Comparison of ENCODE assay signal across 21 cellular contexts in the genomic region with DNA sequence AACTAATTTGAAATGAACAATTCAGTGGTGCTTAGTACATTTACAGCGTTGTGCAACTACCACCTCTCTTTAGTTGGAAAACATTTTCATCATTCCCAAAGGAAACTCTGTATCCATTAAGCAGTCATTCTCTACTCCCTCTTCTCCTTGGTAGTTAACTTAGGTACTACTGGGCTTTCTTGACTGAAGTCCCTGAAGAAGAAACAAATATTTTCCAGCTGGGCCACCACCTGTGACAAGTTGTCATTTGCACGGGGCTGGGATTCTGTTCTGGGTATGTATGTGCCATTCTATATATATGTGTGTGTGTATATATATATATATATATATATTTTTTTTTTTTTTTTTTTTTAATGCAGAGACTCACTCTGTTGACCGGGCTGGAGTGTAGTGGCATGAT. TPM values are rescaled to one million over a fixed set of nuclear protein-coding genes. Genes with fewer than 3 reads are reported as not detected.
DNase-seq lines count a peak whose midpoint lies in the region; ATAC-seq and TF ChIP-seq lines count a peak whose summit lies in the region.
"Had no signal": no experiment of that assay in that cellular context is flagged by ENCODE, and none has a peak within 500 bp of the region (broad histone marks: within the 10 kb centered on the region; RNA-seq: fewer than 3 reads in every experiment).

No MANE protein-coding gene starts in this region.

- TF ChIP-seq POLR2A in upper lobe of left lung (IDR thresholded peaks at IDR 0.05) = no peak

- H3K4me1 ChIP-seq in DOHH2 (ENCODE audit: control insufficient read depth, low read length) (peaks cover 67% of the 10 kb centered on the region), Karpas-422 (ENCODE audit: low read length) (peaks cover 39% of the 10 kb centered on the region), neural progenitor cell (peaks cover 18% of the 10 kb centered on the region), upper lobe of left lung (peaks cover 17 to 21% (median 21%) of the 10 kb centered on the region in 4 donors)
- H3K4me1 ChIP-seq: breast epithelium had no signal

- H4K20me1 ChIP-seq in DOHH2 (ENCODE audit: control insufficient read depth, insufficient read depth, low read depth, low read length) (no peaks in the 10 kb centered on the region), Karpas-422 (ENCODE audit: insufficient read depth, low read depth, low read length) (peaks cover 7% of the 10 kb centered on the region), neural progenitor cell (ENCODE audit: low read depth) (no peaks in the 10 kb centered on the region)

- H3F3A ChIP-seq in DOHH2 (ENCODE audit: control insufficient read depth, insufficient read depth) = peaks cover 14% of the 10 kb centered on the region
- peaks cover 24% of the 10 kb centered on the region for H3F3A ChIP-seq in neural progenitor cell (ENCODE audit: low read depth)

- TF ChIP-seq CTCF in DOHH2 (IDR thresholded peaks at IDR 0.05; ENCODE audit: low read depth, low read length, poor library complexity, severe bottlenecking) (no peak), neural progenitor cell (IDR thresholded peaks at IDR 0.05) (no peak), upper lobe of left lung (IDR thresholded peaks at IDR 0.05) (no peak)

- no peaks in the 10 kb centered on the region for H3K9me3 Mint-ChIP-seq in dendritic cell treated with granulocyte-macrophage colony-stimulating factor and Interleukin-4, amounts not matched to agents 40 ng/mL and 50 ng/mL, for 4 days
- peaks cover 6% of the 10 kb centered on the region for H3K9me3 Mint-ChIP-seq in neural progenitor cell
- H3K9me3 Mint-ChIP-seq: activated T-helper 2 cell treated with anti-CD3 and anti-CD28 coated beads, Interferon-gamma antibody, Interleukin-2, Interleukin-4, amounts not matched to agents 10 μg/mL and 5 μg/mL and 100 μg/mL, durations not matched to agents 14 hours and 24 hours and 36 hours; stimulated activated effector memory CD8-positive, alpha-beta T cell treated with anti-CD3 and anti-CD28 coated beads, Interleukin-12 subunit alpha, Interleukin-12 subunit beta, amount 100 ng/mL, for 72 hours had no signal

- H3K36me3 Mint-ChIP-seq in dendritic cell treated with granulocyte-macrophage colony-stimulating factor and Interleukin-4, amounts not matched to agents 40 ng/mL and 50 ng/mL, for 4 days (ENCODE audit: low read depth) = no peaks in the 10 kb centered on the region
- H3K36me3 Mint-ChIP-seq in neural progenitor cell = peaks cover 2% of the 10 kb centered on the region

- peaks cover 36% of the 10 kb centered on the region for H3K27me3 Mint-ChIP-seq in dendritic cell treated with granulocyte-macrophage colony-stimulating factor and Interleukin-4, amounts not matched to agents 40 ng/mL and 50 ng/mL, for 4 days
- peaks cover 15% of the 10 kb centered on the region for H3K27me3 Mint-ChIP-seq in neural progenitor cell (ENCODE audit: insufficient read depth, low read depth)
- H3K27me3 Mint-ChIP-seq: activated CD4-positive, alpha-beta T cell treated with anti-CD3 and anti-CD28 coated beads for 36 hours had no signal

- peak overlapping the region; percentile 72 for H3K4me2 ChIP-seq in DOHH2 (ENCODE audit: low read length)
- H3K4me2 ChIP-seq in Karpas-422 (ENCODE audit: low read depth, low read length, poor library complexity, severe bottlenecking) = peak overlapping the region; percentile 76
- H3K4me2 ChIP-seq in neural progenitor cell = no peak overlapping the region

- peak overlapping the region; percentile 94 for H3K27ac Mint-ChIP-seq in dendritic cell treated with granulocyte-macrophage colony-stimulating factor and Interleukin-4, amounts not matched to agents 40 ng/mL and 50 ng/mL, for 4 days
- peak overlapping the region; percentile 96 for H3K27ac Mint-ChIP-seq in neural progenitor cell
- H3K27ac Mint-ChIP-seq: activated T-helper 2 cell treated with anti-CD3 and anti-CD28 coated beads, Interferon-gamma antibody, Interleukin-2, Interleukin-4, amounts not matched to agents 10 μg/mL and 5 μg/mL and 100 μg/mL, durations not matched to agents 14 hours and 24 hours and 36 hours had no signal

- no peak overlapping the region for H3K4me3 Mint-ChIP-seq in dendritic cell treated with granulocyte-macrophage colony-stimulating factor and Interleukin-4, amounts not matched to agents 40 ng/mL and 50 ng/mL, for 4 days
- no peak overlapping the region for H3K4me3 Mint-ChIP-seq in neural progenitor cell

- peaks cover 50% of the 10 kb centered on the region for H3K27me3 ChIP-seq in DOHH2 (ENCODE audit: control insufficient read depth, low read length)
- H3K27me3 ChIP-seq in Karpas-422 (ENCODE audit: low read length) = peaks cover 3% of the 10 kb centered on the region; the same call in 1 of the 2 replicates
- H3K27me3 ChIP-seq in neural progenitor cell = no peaks in the 10 kb centered on the region
- no peaks in the 10 kb centered on the region for H3K27me3 ChIP-seq in upper lobe of left lung
- H3K27me3 ChIP-seq: breast epithelium, hepatocyte had no signal

- no peak for TF ChIP-seq EP300 in upper lobe of left lung (IDR thresholded peaks at IDR 0.05)

- no peak overlapping the region for H2AFZ ChIP-seq in Karpas-422 (ENCODE audit: low read length)
- no peak overlapping the region for H2AFZ ChIP-seq in neural progenitor cell (replicated peaks)
- H2AFZ ChIP-seq: hepatocyte had no signal

- no peak overlapping the region for H3K9ac ChIP-seq in Karpas-422 (ENCODE audit: low read length)
- H3K9ac ChIP-seq in neural progenitor cell = no peak overlapping the region

- H3K27ac ChIP-seq in DOHH2 (ENCODE audit: low read depth, low read length) (peak overlapping the region; percentile 78), Karpas-422 (ENCODE audit: low read length) (no peak overlapping the region), neural progenitor cell (no peak overlapping the region), upper lobe of left lung (no peak overlapping the region)
- H3K27ac ChIP-seq: breast epithelium had no signal

- intact Hi-C loops in dendritic cell treated with granulocyte-macrophage colony-stimulating factor and Interleukin-4, amounts not matched to agents 40 ng/mL and 50 ng/mL, for 4 days (cut with micrococcal nuclease) = no loop called here

- H3K36me3 ChIP-seq in DOHH2 (ENCODE audit: control insufficient read depth, low read length) (no peaks in the 10 kb centered on the region), Karpas-422 (ENCODE audit: insufficient read depth, low read length) (no peaks in the 10 kb centered on the region), neural progenitor cell (no peaks in the 10 kb centered on the region), upper lobe of left lung (no peaks in the 10 kb centered on the region)
- H3K36me3 ChIP-seq: breast epithelium had no signal

- H3K79me2 ChIP-seq in DOHH2 (ENCODE audit: control insufficient read depth, low read length) = no peaks in the 10 kb centered on the region
- H3K79me2 ChIP-seq in Karpas-422 (ENCODE audit: low read length) = no peaks in the 10 kb centered on the region
- no peaks in the 10 kb centered on the region for H3K79me2 ChIP-seq in neural progenitor cell (ENCODE audit: low read depth)
- H3K79me2 ChIP-seq: hepatocyte had no signal

- 69 to 76% methylated on average over 3 of the region's 3 CpGs for WGBS in upper lobe of left lung, 2 donors

- DNase-seq in Karpas-422 (peak; percentile 78), neural progenitor cell (ENCODE audit: low spot score) (no peak), AG08396 (ENCODE audit: low spot score) (no peak), upper lobe of left lung (no peak), cerebellar nuclear complex (lab: John Stamatoyannopoulos, UW) (no peak)
- DNase-seq: activated CD4-positive, alpha-beta T cell treated with anti-CD3 and anti-CD28 coated beads for 36 hours; COR-L47; DND-41; mammary epithelial cell; NCI-H1105; NCI-H2081; NK-92 treated with Interleukin-12 subunit alpha and Interleukin-12 subunit beta, amount 100 ng/mL, for 24 hours; RPMI8226 had no signal

- H3K9me2 ChIP-seq in DOHH2 (replicated peaks; ENCODE audit: control insufficient read depth, low read length) (no peaks in the 10 kb centered on the region), Karpas-422 (replicated peaks; ENCODE audit: insufficient read depth, low read length) (no peaks in the 10 kb centered on the region)

- peak overlapping the region; percentile 60 for H3K4me3 ChIP-seq in DOHH2 (ENCODE audit: low read length)
- peak overlapping the region; percentile 55; the same call in 1 of the 2 replicates for H3K4me3 ChIP-seq in Karpas-422 (ENCODE audit: low read length)
- no peak overlapping the region for H3K4me3 ChIP-seq in neural progenitor cell
- no peak overlapping the region for H3K4me3 ChIP-seq in upper lobe of left lung
- H3K4me3 ChIP-seq: breast epithelium, hepatocyte had no signal

- H3K9me3 ChIP-seq in DOHH2 (ENCODE audit: control insufficient read depth, insufficient read depth, low read length) (peaks cover 6% of the 10 kb centered on the region), Karpas-422 (ENCODE audit: low read length) (no peaks in the 10 kb centered on the region), neural progenitor cell (ENCODE audit: low read depth) (no peaks in the 10 kb centered on the region), upper lobe of left lung (no peaks in the 10 kb centered on the region)
- H3K9me3 ChIP-seq: breast epithelium had no signal

- H3K4me1 Mint-ChIP-seq in dendritic cell treated with granulocyte-macrophage colony-stimulating factor and Interleukin-4, amounts not matched to agents 40 ng/mL and 50 ng/mL, for 4 days (ENCODE audit: low read depth) = peaks cover 65% of the 10 kb centered on the region
- peaks cover 55% of the 10 kb centered on the region for H3K4me1 Mint-ChIP-seq in neural progenitor cell

- no peak for ATAC-seq in upper lobe of left lung (ENCODE audit: low FRiP score in 2 of 2)
- ATAC-seq: activated CD4-positive, alpha-beta T cell treated with anti-CD3 and anti-CD28 coated beads for 36 hours; stimulated activated effector memory CD8-positive, alpha-beta T cell treated with anti-CD3 and anti-CD28 coated beads, Interleukin-12 subunit alpha, Interleukin-12 subunit beta, amount 100 ng/mL, for 72 hours had no signal

RNA-seq across cellular contexts. Expression of a gene that starts 15.4 kb away (rescaled TPM):
- total RNA-seq in Karpas-422 (2014; rRNA removed; shearing (Covaris generic); ENCODE audit: low replicate concordance) = 19.4 and 45.2 TPM in 2 replicates
- total RNA-seq in neural progenitor cell (ENCODE audit: low replicate concordance) (56.1 and 68.6 TPM in 2 replicates), upper lobe of left lung (1 to 10 TPM; 2.6 to 6.3 (median 2.7) TPM)

RNA-seq across cellular contexts. Expression of a gene that starts 48.8 kb away (rescaled TPM):
- total RNA-seq in Karpas-422 (2014; rRNA removed; shearing (Covaris generic); ENCODE audit: low replicate concordance) = not detected in 2 replicates
- not detected in 2 replicates for total RNA-seq in neural progenitor cell (ENCODE audit: low replicate concordance)
- not detected for total RNA-seq in upper lobe of left lung
- total RNA-seq: activated CD4-positive, alpha-beta T cell treated with anti-CD3 and anti-CD28 coated beads for 36 hours; activated T-helper 2 cell treated with anti-CD3 and anti-CD28 coated beads, Interferon-gamma antibody, Interleukin-2, Interleukin-4, amounts not matched to agents 10 μg/mL and 5 μg/mL and 100 μg/mL, durations not matched to agents 14 hours and 24 hours and 36 hours; breast epithelium; hepatocyte; LHCN-M2; mammary epithelial cell; NCI-H460 had no signal

RNA-seq across cellular contexts. Expression of a gene that starts 53.6 kb away (rescaled TPM):
- total RNA-seq in Karpas-422 (2014; rRNA removed; shearing (Covaris generic); ENCODE audit: low replicate concordance) = not detected in 2 replicates
- total RNA-seq in neural progenitor cell (ENCODE audit: low replicate concordance) (not detected in 2 replicates), upper lobe of left lung (not detected)
- total RNA-seq: activated CD4-positive, alpha-beta T cell treated with anti-CD3 and anti-CD28 coated beads for 36 hours; activated T-helper 2 cell treated with anti-CD3 and anti-CD28 coated beads, Interferon-gamma antibody, Interleukin-2, Interleukin-4, amounts not matched to agents 10 μg/mL and 5 μg/mL and 100 μg/mL, durations not matched to agents 14 hours and 24 hours and 36 hours; breast epithelium; hepatocyte; LHCN-M2; mammary epithelial cell; NCI-H460 had no signal

RNA-seq across cellular contexts. Expression of a gene that starts 56.5 kb away (rescaled TPM):
- not detected in 2 replicates for total RNA-seq in Karpas-422 (2014; rRNA removed; shearing (Covaris generic); ENCODE audit: low replicate concordance)
- total RNA-seq in neural progenitor cell (ENCODE audit: low replicate concordance) (not detected in 2 replicates), upper lobe of left lung (not detected)
- total RNA-seq: activated CD4-positive, alpha-beta T cell treated with anti-CD3 and anti-CD28 coated beads for 36 hours; activated T-helper 2 cell treated with anti-CD3 and anti-CD28 coated beads, Interferon-gamma antibody, Interleukin-2, Interleukin-4, amounts not matched to agents 10 μg/mL and 5 μg/mL and 100 μg/mL, durations not matched to agents 14 hours and 24 hours and 36 hours; breast epithelium; hepatocyte; LHCN-M2; mammary epithelial cell; NCI-H460 had no signal

Comparison
In these comparisons a context has a peak if more than half of its experiments do, and no peak if none do; other contexts are left out.
1. H3K4me3 ChIP-seq: peak in DOHH2 (single experiment) and Karpas-422 (single experiment); none in neural progenitor cell (single experiment) and upper lobe of left lung (0 of 4).